Comparison of ENCODE assay signal across 15 cellular contexts in genomic region chr13:106490887-106491321, GRCh38. TPM values are rescaled to one million over a fixed set of nuclear protein-coding genes. Genes with fewer than 3 reads are reported as not detected.
DNase-seq lines count a peak whose midpoint lies in the region; ATAC-seq and TF ChIP-seq lines count a peak whose summit lies in the region.
"Had no signal": no experiment of that assay in that cellular context is flagged by ENCODE, and none has a peak within 500 bp of the region (broad histone marks: within the 10 kb centered on the region; RNA-seq: fewer than 3 reads in every experiment).

No MANE protein-coding gene starts in this region.

- no peaks in the 10 kb centered on the region for H3K9me3 Mint-ChIP-seq in activated CD4-positive, alpha-beta T cell treated with anti-CD3 and anti-CD28 coated beads for 36 hours (ENCODE audit: low read depth)
- H3K9me3 Mint-ChIP-seq in activated naive CD8-positive, alpha-beta T cell treated with anti-CD3 and anti-CD28 coated beads, Interleukin-2, amount 50 U/mL, for 24 hours = no peaks in the 10 kb centered on the region
- H3K9me3 Mint-ChIP-seq in Calu3 (ENCODE audit: low read depth, unreplicated experiment) = no peaks in the 10 kb centered on the region

- peak; percentile 23 for DNase-seq in activated CD4-positive, alpha-beta T cell treated with anti-CD3 and anti-CD28 coated beads for 36 hours
- no peak for DNase-seq in activated CD4-positive, alpha-beta T cell treated with anti-CD3 and anti-CD28 coated beads, Interleukin-2, amount 50 U/mL, for 4 hours
- DNase-seq in activated naive CD8-positive, alpha-beta T cell treated with anti-CD3 and anti-CD28 coated beads, Interleukin-2, amount 50 U/mL, for 24 hours = no peak
- DNase-seq in occipital lobe (lab: John Stamatoyannopoulos, UW) = peak; percentile 52
- no peak for DNase-seq in KBM-7
- DNase-seq in Calu3 = no peak
- DNase-seq: activated CD8-positive, alpha-beta memory T cell treated with anti-CD3 and anti-CD28 coated beads for 24 hours; left cardiac atrium; NCI-H1092 treated with DMSO at 0.1 percent for 48 hours; NCI-H82; pancreas; trophoblast cell had no signal

- no peak overlapping the region for H3K27ac Mint-ChIP-seq in activated CD4-positive, alpha-beta T cell treated with anti-CD3 and anti-CD28 coated beads for 36 hours
- no peak overlapping the region for H3K27ac Mint-ChIP-seq in activated naive CD8-positive, alpha-beta T cell treated with anti-CD3 and anti-CD28 coated beads, Interleukin-2, amount 50 U/mL, for 24 hours
- H3K27ac Mint-ChIP-seq in Calu3 (ENCODE audit: unreplicated experiment) = no peak overlapping the region

- intact Hi-C loops in activated CD4-positive, alpha-beta T cell treated with anti-CD3 and anti-CD28 coated beads for 36 hours (cut with DNase I, micrococcal nuclease) = loop anchor here in 1 of 2 experiments (2.0 kb wide), 1 partner anchor 44 kb away; the partner anchor contains the start of gene EFNB2
- intact Hi-C loops in Calu3 (cut with micrococcal nuclease; ENCODE audit: unreplicated experiment) = no loop called here

- H3K4me3 Mint-ChIP-seq in activated CD4-positive, alpha-beta T cell treated with anti-CD3 and anti-CD28 coated beads for 36 hours = peak overlapping the region; percentile 43
- peak overlapping the region; percentile 31 for H3K4me3 Mint-ChIP-seq in activated naive CD8-positive, alpha-beta T cell treated with anti-CD3 and anti-CD28 coated beads, Interleukin-2, amount 50 U/mL, for 24 hours
- no peak overlapping the region for H3K4me3 Mint-ChIP-seq in Calu3 (ENCODE audit: low read depth, unreplicated experiment)

- H3K36me3 Mint-ChIP-seq in activated CD4-positive, alpha-beta T cell treated with anti-CD3 and anti-CD28 coated beads for 36 hours (ENCODE audit: low read depth) = no peaks in the 10 kb centered on the region
- no peaks in the 10 kb centered on the region for H3K36me3 Mint-ChIP-seq in activated naive CD8-positive, alpha-beta T cell treated with anti-CD3 and anti-CD28 coated beads, Interleukin-2, amount 50 U/mL, for 24 hours (ENCODE audit: low read depth)
- peaks cover 4% of the 10 kb centered on the region for H3K36me3 Mint-ChIP-seq in Calu3 (ENCODE audit: insufficient read depth, unreplicated experiment)

- no peak for TF ChIP-seq CTCF in Calu3 (IDR thresholded peaks at IDR 0.05; ENCODE audit: unreplicated experiment)

- H3K27me3 Mint-ChIP-seq in activated CD4-positive, alpha-beta T cell treated with anti-CD3 and anti-CD28 coated beads for 36 hours = peaks cover 55% of the 10 kb centered on the region
- H3K27me3 Mint-ChIP-seq in activated naive CD8-positive, alpha-beta T cell treated with anti-CD3 and anti-CD28 coated beads, Interleukin-2, amount 50 U/mL, for 24 hours = peaks cover 63% of the 10 kb centered on the region
- no peaks in the 10 kb centered on the region for H3K27me3 Mint-ChIP-seq in Calu3 (ENCODE audit: unreplicated experiment)

- no TSS peak for BruUV-seq in Calu3 (replicated peaks; lab: Mats Ljungman, UMichigan)

- peak; percentile 33 for ATAC-seq in activated CD4-positive, alpha-beta T cell treated with anti-CD3 and anti-CD28 coated beads for 36 hours
- ATAC-seq in HG02798 (IDR thresholded peaks at IDR 0.05; ENCODE audit: poor library complexity, unreplicated experiment) = peak; percentile 29
- ATAC-seq in activated naive CD8-positive, alpha-beta T cell treated with anti-CD3 and anti-CD28 coated beads, Interleukin-2, amount 50 U/mL, for 24 hours = no peak
- no peak for ATAC-seq in GM19324 (IDR thresholded peaks at IDR 0.05; ENCODE audit: low FRiP score, unreplicated experiment)
- ATAC-seq: left cardiac atrium, pancreas, SK-N-SH treated with all-trans-retinoic acid at 6 μM for 48 hours had no signal

- POLR2A ChIA-PET in activated CD4-positive, alpha-beta T cell treated with anti-CD3 and anti-CD28 coated beads for 36 hours (lab: Charles Lee) = no interaction called here

- peaks cover 26% of the 10 kb centered on the region for H3K4me1 Mint-ChIP-seq in activated CD4-positive, alpha-beta T cell treated with anti-CD3 and anti-CD28 coated beads for 36 hours
- H3K4me1 Mint-ChIP-seq in activated naive CD8-positive, alpha-beta T cell treated with anti-CD3 and anti-CD28 coated beads, Interleukin-2, amount 50 U/mL, for 24 hours = peaks cover 23% of the 10 kb centered on the region
- no peaks in the 10 kb centered on the region for H3K4me1 Mint-ChIP-seq in Calu3 (ENCODE audit: low read depth, unreplicated experiment)

- in situ Hi-C loops in KBM-7 (cut with MboI; ENCODE audit: low pct_unique_long_range_greater_than_20kb, low sequenced_read_pairs) = no loop called here

- CTCF ChIA-PET in activated CD4-positive, alpha-beta T cell treated with anti-CD3 and anti-CD28 coated beads for 36 hours (lab: Charles Lee) = interaction anchor here (0.5 kb wide), 1 partner anchor 35 kb away, joined by 3 read pairs; no protein-coding TSS in a partner anchor
- CTCF ChIA-PET in Calu3 (lab: Charles Lee) = no interaction called here

RNA-seq across cellular contexts. Expression of gene EFNB2, which starts 44.6 kb away (rescaled TPM):
- total RNA-seq in activated CD4-positive, alpha-beta T cell treated with anti-CD3 and anti-CD28 coated beads for 36 hours = under 1 TPM; 0.05 to 0.14 TPM
- 82.8 TPM for total RNA-seq in occipital lobe
- total RNA-seq in Calu3 (2022) = 14.3 and 16.9 TPM in 2 replicates

Comparison
In these comparisons a context has a peak if more than half of its experiments do, and no peak if none do; other contexts are left out.
1. DNase-seq: peak in activated CD4-positive, alpha-beta T cell treated with anti-CD3 and anti-CD28 coated beads for 36 hours (single experiment) and occipital lobe (single experiment); none in activated CD4-positive, alpha-beta T cell treated with anti-CD3 and anti-CD28 coated beads, Interleukin-2, amount 50 U/mL, for 4 hours (0 of 2), activated naive CD8-positive, alpha-beta T cell treated with anti-CD3 and anti-CD28 coated beads, Interleukin-2, amount 50 U/mL, for 24 hours (single experiment), KBM-7 (single experiment) and Calu3 (single experiment).
2. ATAC-seq: peak in activated CD4-positive, alpha-beta T cell treated with anti-CD3 and anti-CD28 coated beads for 36 hours (single experiment) and HG02798 (single experiment); none in activated naive CD8-positive, alpha-beta T cell treated with anti-CD3 and anti-CD28 coated beads, Interleukin-2, amount 50 U/mL, for 24 hours (single experiment) and GM19324 (single experiment).
3. RNA of gene EFNB2, which starts 44.6 kb away (total RNA-seq): 82.8 TPM in occipital lobe (single experiment) and 14.3 to 16.9 TPM in Calu3; 0.05 to 0.14 TPM in activated CD4-positive, alpha-beta T cell treated with anti-CD3 and anti-CD28 coated beads for 36 hours; every median in the first group is over 10 times any median in the second.